Comparison of ENCODE assay signal across 14 cellular contexts in genomic region chr13:98486412-98486811, GRCh38.
DNase-seq lines count a peak whose midpoint lies in the region; ATAC-seq and TF ChIP-seq lines count a peak whose summit lies in the region.
"Had no signal": no experiment of that assay in that cellular context is flagged by ENCODE, and none has a peak within 500 bp of the region (broad histone marks: within the 10 kb centered on the region; RNA-seq: fewer than 3 reads in every experiment).

No MANE protein-coding gene starts in this region.

- POLR2A ChIA-PET in RWPE1 (lab: Yijun Ruan, JAX; ENCODE audit: low non-redundant PET), result no interaction called here

- H3K4me1 Mint-ChIP-seq in activated naive CD4-positive, alpha-beta T cell treated with anti-CD3 and anti-CD28 coated beads, Interleukin-2, amount 10 ng/mL, durations not matched to agents 7 days and 5 days, result peaks cover 66% of the 10 kb centered on the region
- peaks cover 89% of the 10 kb centered on the region for H3K4me1 Mint-ChIP-seq in activated naive CD4-positive, alpha-beta T cell treated with anti-CD3 and anti-CD28 coated beads for 36 hours (ENCODE audit: low read depth)
- peaks cover 67% of the 10 kb centered on the region for H3K4me1 Mint-ChIP-seq in neural progenitor cell

- H3K79me2 ChIP-seq in neural progenitor cell (ENCODE audit: low read depth), result peaks cover 98% of the 10 kb centered on the region

- TF ChIP-seq CTCF in RWPE1 (conservative IDR thresholded peaks at IDR 0.05; ENCODE audit: low read depth) (no peak), thyroid gland (IDR thresholded peaks at IDR 0.05) (no peak), neural progenitor cell (IDR thresholded peaks at IDR 0.05) (no peak)

- peak overlapping the region; percentile 96 for H3K27ac ChIP-seq in RWPE1
- H3K27ac ChIP-seq in thyroid gland, result peak overlapping the region; percentile 12 to 98 (median 96)
- no peak overlapping the region for H3K27ac ChIP-seq in neural progenitor cell

- H3K36me3 ChIP-seq in thyroid gland (no peaks in the 10 kb centered on the region), neural progenitor cell (no peaks in the 10 kb centered on the region)
- H3K36me3 ChIP-seq: Peyer's patch had no signal

- H3K27me3 ChIP-seq in thyroid gland, result no peaks in the 10 kb centered on the region
- no peaks in the 10 kb centered on the region for H3K27me3 ChIP-seq in neural progenitor cell
- H3K27me3 ChIP-seq: Peyer's patch had no signal

- 85 to 93% methylated on average over 8 of the region's 8 CpGs for WGBS in thyroid gland, 2 donors

- peaks cover 6% of the 10 kb centered on the region for H3K36me3 Mint-ChIP-seq in activated naive CD4-positive, alpha-beta T cell treated with anti-CD3 and anti-CD28 coated beads, Interleukin-2, amount 10 ng/mL, durations not matched to agents 7 days and 5 days
- peaks cover 4% of the 10 kb centered on the region for H3K36me3 Mint-ChIP-seq in activated naive CD4-positive, alpha-beta T cell treated with anti-CD3 and anti-CD28 coated beads for 36 hours (ENCODE audit: low read depth)
- H3K36me3 Mint-ChIP-seq in neural progenitor cell, result peaks cover 7% of the 10 kb centered on the region

- H3K9me3 ChIP-seq in thyroid gland (no peaks in the 10 kb centered on the region), neural progenitor cell (ENCODE audit: low read depth) (no peaks in the 10 kb centered on the region)
- H3K9me3 ChIP-seq: Peyer's patch had no signal

- no peak overlapping the region for H3K4me2 ChIP-seq in neural progenitor cell

- H3F3A ChIP-seq in neural progenitor cell (ENCODE audit: low read depth), result peaks cover 35% of the 10 kb centered on the region

- no peak overlapping the region for H3K9ac ChIP-seq in neural progenitor cell

- no peaks in the 10 kb centered on the region for H3K27me3 Mint-ChIP-seq in activated naive CD4-positive, alpha-beta T cell treated with anti-CD3 and anti-CD28 coated beads, Interleukin-2, amount 10 ng/mL, durations not matched to agents 7 days and 5 days
- no peaks in the 10 kb centered on the region for H3K27me3 Mint-ChIP-seq in activated naive CD4-positive, alpha-beta T cell treated with anti-CD3 and anti-CD28 coated beads for 36 hours (ENCODE audit: low read depth)
- H3K27me3 Mint-ChIP-seq in neural progenitor cell (ENCODE audit: insufficient read depth, low read depth), result peaks cover 2% of the 10 kb centered on the region
- H3K27me3 Mint-ChIP-seq: memory B cell; stimulated activated naive B cell treated with anti-CD40 and anti-IgM and Interleukin-4, amounts not matched to agents 10 μg/mL and 1 μg/mL and 100 μg/mL, for 72 hours had no signal

- H2AFZ ChIP-seq in neural progenitor cell (replicated peaks), result no peak overlapping the region

- H3K27ac Mint-ChIP-seq in activated naive CD4-positive, alpha-beta T cell treated with anti-CD3 and anti-CD28 coated beads, Interleukin-2, amount 10 ng/mL, durations not matched to agents 7 days and 5 days, result peak overlapping the region; percentile 50
- H3K27ac Mint-ChIP-seq in activated naive CD4-positive, alpha-beta T cell treated with anti-CD3 and anti-CD28 coated beads for 36 hours, result no peak overlapping the region
- no peak overlapping the region for H3K27ac Mint-ChIP-seq in neural progenitor cell
- H3K27ac Mint-ChIP-seq: immature natural killer cell, memory B cell had no signal

- H3K4me3 ChIP-seq in thyroid gland (replicated peaks in 1 of 3) (no peak overlapping the region), neural progenitor cell (no peak overlapping the region)
- H3K4me3 ChIP-seq: Peyer's patch had no signal

- H4K20me1 ChIP-seq in neural progenitor cell (ENCODE audit: low read depth), result peaks cover 98% of the 10 kb centered on the region

- TF ChIP-seq POLR2A in erythroblast (IDR thresholded peaks at IDR 0.05; ENCODE audit: low read length) (no peak), thyroid gland (IDR thresholded peaks at IDR 0.05) (no peak)

- CTCF ChIA-PET in activated naive CD4-positive, alpha-beta T cell treated with anti-CD3 and anti-CD28 coated beads, Interleukin-2, amount 10 ng/mL, durations not matched to agents 7 days and 5 days (lab: Charles Lee), result interaction anchor here (1.9 kb wide), 1 partner anchor 167 kb away, joined by 5 read pairs; no protein-coding TSS in a partner anchor
- CTCF ChIA-PET in activated naive CD4-positive, alpha-beta T cell treated with anti-CD3 and anti-CD28 coated beads for 36 hours (lab: Charles Lee), result interaction anchor here (0.6 to 2.7 kb wide), 4 partner anchors 20 to 176 kb away, joined by 3 to 10 read pairs (median 5); no protein-coding TSS in a partner anchor
- CTCF ChIA-PET in RWPE1 (lab: Yijun Ruan, JAX), result no interaction called here

- intact Hi-C loops in activated naive CD4-positive, alpha-beta T cell treated with anti-CD3 and anti-CD28 coated beads for 36 hours (cut with micrococcal nuclease), result loop anchor here (10.0 kb wide), 1 partner anchor 512 kb away; no protein-coding TSS in a partner anchor
- intact Hi-C loops in thyroid gland (cut with DNase I), result loop anchor here (5.0 kb wide), 1 partner anchor 91 kb away; the partner anchor contains the start of gene STK24

- H3K4me1 ChIP-seq in thyroid gland, result peaks cover 45 to 90% of the 10 kb centered on the region in 2 donors
- H3K4me1 ChIP-seq in neural progenitor cell, result peaks cover 70% of the 10 kb centered on the region

- no peak for DNase-seq in activated naive CD4-positive, alpha-beta T cell treated with anti-CD3 and anti-CD28 coated beads, Interleukin-2, amount 10 ng/mL, durations not matched to agents 7 days and 5 days
- no peak for DNase-seq in activated naive CD4-positive, alpha-beta T cell treated with anti-CD3 and anti-CD28 coated beads for 36 hours
- DNase-seq in RWPE1 (ENCODE audit: low spot score) (no peak), erythroblast (lab: John Stamatoyannopoulos, UW) (peak; percentile 31 to 34), thyroid gland (no peak), neural progenitor cell (ENCODE audit: low spot score) (no peak), HT-29 (ENCODE audit: low spot score) (no peak)
- DNase-seq: ACHN; immature natural killer cell; NCI-H2081 treated with DMSO at 0.1 percent for 48 hours; stimulated activated naive B cell treated with anti-CD40 and anti-IgM and Interleukin-4, amounts not matched to agents 10 μg/mL and 1 μg/mL and 100 μg/mL, for 72 hours had no signal

- ATAC-seq in SK-N-SH treated with all-trans-retinoic acid at 6 μM for 48 hours, result no peak
- ATAC-seq: stimulated activated naive B cell treated with anti-CD40 and anti-IgM and Interleukin-4, amounts not matched to agents 10 μg/mL and 1 μg/mL and 100 μg/mL, for 72 hours had no signal

- no peaks in the 10 kb centered on the region for H3K9me3 Mint-ChIP-seq in activated naive CD4-positive, alpha-beta T cell treated with anti-CD3 and anti-CD28 coated beads, Interleukin-2, amount 10 ng/mL, durations not matched to agents 7 days and 5 days
- H3K9me3 Mint-ChIP-seq in activated naive CD4-positive, alpha-beta T cell treated with anti-CD3 and anti-CD28 coated beads for 36 hours, result no peaks in the 10 kb centered on the region
- no peaks in the 10 kb centered on the region for H3K9me3 Mint-ChIP-seq in neural progenitor cell
- H3K9me3 Mint-ChIP-seq: immature natural killer cell; memory B cell; stimulated activated naive B cell treated with anti-CD40 and anti-IgM and Interleukin-4, amounts not matched to agents 10 μg/mL and 1 μg/mL and 100 μg/mL, for 72 hours had no signal

- H3K4me3 Mint-ChIP-seq in activated naive CD4-positive, alpha-beta T cell treated with anti-CD3 and anti-CD28 coated beads, Interleukin-2, amount 10 ng/mL, durations not matched to agents 7 days and 5 days, result no peak overlapping the region
- H3K4me3 Mint-ChIP-seq in activated naive CD4-positive, alpha-beta T cell treated with anti-CD3 and anti-CD28 coated beads for 36 hours, result no peak overlapping the region
- H3K4me3 Mint-ChIP-seq in neural progenitor cell, result no peak overlapping the region
- H3K4me3 Mint-ChIP-seq: immature natural killer cell; memory B cell; stimulated activated naive B cell treated with anti-CD40 and anti-IgM and Interleukin-4, amounts not matched to agents 10 μg/mL and 1 μg/mL and 100 μg/mL, for 72 hours had no signal

TF ChIP-seq in SK-N-SH treated with all-trans-retinoic acid at 6 μM for 48 hours, 23 proteins besides CTCF, POLR2A, EP300 and RAD21:
- TF ChIP-seq ESRRG (CRISPR knock-in tag; IDR thresholded peaks at IDR 0.05) (no peak), TOX (CRISPR knock-in tag; IDR thresholded peaks at IDR 0.05; ENCODE audit: borderline replicate concordance) (no peak), ZNF8 (CRISPR knock-in tag; IDR thresholded peaks at IDR 0.05) (no peak), ZFP3 (CRISPR knock-in tag; IDR thresholded peaks at IDR 0.05) (no peak), ZC3H10 (CRISPR knock-in tag; IDR thresholded peaks at IDR 0.05) (no peak), BACH2 (CRISPR knock-in tag; IDR thresholded peaks at IDR 0.05; ENCODE audit: borderline replicate concordance) (no peak), PATZ1 (CRISPR knock-in tag; IDR thresholded peaks at IDR 0.05; ENCODE audit: borderline replicate concordance) (no peak), TCF4 (CRISPR knock-in tag; IDR thresholded peaks at IDR 0.05; ENCODE audit: borderline replicate concordance) (no peak), PPARA (CRISPR knock-in tag; IDR thresholded peaks at IDR 0.05; ENCODE audit: borderline replicate concordance) (no peak), GLIS3 (CRISPR knock-in tag; IDR thresholded peaks at IDR 0.05) (no peak), ISL1 (CRISPR knock-in tag; IDR thresholded peaks at IDR 0.05) (no peak), ZNF565 (CRISPR knock-in tag; conservative IDR thresholded peaks at IDR 0.05; ENCODE audit: low read depth) (no peak)

Comparison
In these comparisons a context has a peak if more than half of its experiments do, and no peak if none do; other contexts are left out.
1. DNase-seq: peak in erythroblast (2 of 2); none in activated naive CD4-positive, alpha-beta T cell treated with anti-CD3 and anti-CD28 coated beads, Interleukin-2, amount 10 ng/mL, durations not matched to agents 7 days and 5 days (single experiment), activated naive CD4-positive, alpha-beta T cell treated with anti-CD3 and anti-CD28 coated beads for 36 hours (single experiment), RWPE1 (single experiment), thyroid gland (0 of 2), neural progenitor cell (single experiment) and HT-29 (single experiment).